Comparison of ENCODE assay signal across 1 cellular context in genomic region chr11:61334434-61335354, GRCh38.
A peak's percentile ranks its signal among the peaks of the same experiment; 100 is the strongest.
TF ChIP-seq lines count a peak whose summit lies in the region.

No MANE protein-coding gene starts in this region.

TF ChIP-seq in HepG2, 621 proteins besides CTCF, POLR2A, EP300 and RAD21 (continues in another document):
- no peak for TF ChIP-seq ZNF260 (CRISPR knock-in tag; IDR thresholded peaks at IDR 0.05; ENCODE audit: borderline replicate concordance, low read depth)
- TF ChIP-seq ARID3A (IDR thresholded peaks at IDR 0.05; ENCODE audit: low read depth, low read length): no peak
- TF ChIP-seq ETV6 (CRISPR knock-in tag; conservative IDR thresholded peaks at IDR 0.05): no peak
- TF ChIP-seq SIN3B (IDR thresholded peaks at IDR 0.05; ENCODE audit: low read length): no peak
- TF ChIP-seq ZC3H13 (CRISPR knock-in tag; IDR thresholded peaks at IDR 0.05): 0 out of 2 replicates have a peak, but pooled peaks have one; percentile 68
- 0 out of 2 replicates have a peak, but pooled peaks have one; percentile 44 for TF ChIP-seq ZNF589 (CRISPR knock-in tag; conservative IDR thresholded peaks at IDR 0.05)
- TF ChIP-seq CREBL2 (CRISPR knock-in tag; IDR thresholded peaks at IDR 0.05; ENCODE audit: borderline replicate concordance): no peak
- no peak for TF ChIP-seq ZNF883 (CRISPR knock-in tag; IDR thresholded peaks at IDR 0.05; ENCODE audit: not compliant biosample characterization)
- TF ChIP-seq PBX3 (CRISPR knock-in tag; IDR thresholded peaks at IDR 0.05; ENCODE audit: borderline replicate concordance): no peak
- peak; percentile 44; the same call in 1 of the 2 replicates for TF ChIP-seq CREM (IDR thresholded peaks at IDR 0.05)
- TF ChIP-seq CREM (CRISPR knock-in tag; IDR thresholded peaks at IDR 0.05): no peak
- no peak for TF ChIP-seq CBX2 (IDR thresholded peaks at IDR 0.05; ENCODE audit: low read depth, low read length)
- TF ChIP-seq CBX2 (CRISPR knock-in tag; IDR thresholded peaks at IDR 0.05; ENCODE audit: low read depth): no peak
- TF ChIP-seq ZNF761 (CRISPR knock-in tag; conservative IDR thresholded peaks at IDR 0.05): no peak
- TF ChIP-seq MLX (CRISPR knock-in tag; IDR thresholded peaks at IDR 0.05): peak; percentile 94
- TF ChIP-seq ZNF263 (CRISPR knock-in tag; IDR thresholded peaks at IDR 0.05): no peak
- peak; percentile 68; the same call in 1 of the 2 replicates for TF ChIP-seq TGIF2 (CRISPR knock-in tag; IDR thresholded peaks at IDR 0.05)
- TF ChIP-seq REL (CRISPR knock-in tag; conservative IDR thresholded peaks at IDR 0.05): no peak
- no peak for TF ChIP-seq TEAD2 (CRISPR knock-in tag; IDR thresholded peaks at IDR 0.05)
- TF ChIP-seq ZKSCAN8 (CRISPR knock-in tag; IDR thresholded peaks at IDR 0.05; ENCODE audit: borderline replicate concordance): 0 out of 2 replicates have a peak, but pooled peaks have one; percentile 61
- no peak; the same call in 1 of the 2 replicates for TF ChIP-seq ZNF747 (CRISPR knock-in tag; IDR thresholded peaks at IDR 0.05; ENCODE audit: borderline replicate concordance)
- peak; percentile 57 for TF ChIP-seq FOXA3 (CRISPR knock-in tag; IDR thresholded peaks at IDR 0.05)
- peak; percentile 74 for TF ChIP-seq GATAD2A (CRISPR knock-in tag; IDR thresholded peaks at IDR 0.05)
- no peak for TF ChIP-seq ZSCAN31 (CRISPR knock-in tag; IDR thresholded peaks at IDR 0.05; ENCODE audit: low read depth)
- peak; percentile 66 for TF ChIP-seq ZNF580 (CRISPR knock-in tag; IDR thresholded peaks at IDR 0.05; ENCODE audit: borderline replicate concordance, low read depth)
- TF ChIP-seq E2F5 (CRISPR knock-in tag; conservative IDR thresholded peaks at IDR 0.05): no peak
- TF ChIP-seq ARNT (IDR thresholded peaks at IDR 0.05): no peak
- TF ChIP-seq PBX2 (CRISPR knock-in tag; IDR thresholded peaks at IDR 0.05): no peak
- no peak for TF ChIP-seq NONO (IDR thresholded peaks at IDR 0.05)
- peak; percentile 86 for TF ChIP-seq NONO (CRISPR knock-in tag; conservative IDR thresholded peaks at IDR 0.05)
- TF ChIP-seq ZNF678 (CRISPR knock-in tag; IDR thresholded peaks at IDR 0.05): no peak
- no peak for TF ChIP-seq PLRG1 (conservative IDR thresholded peaks at IDR 0.05)
- TF ChIP-seq ZNF30 (CRISPR knock-in tag; IDR thresholded peaks at IDR 0.05): no peak; the same call in 1 of the 2 replicates
- no peak for TF ChIP-seq ZBTB49 (CRISPR knock-in tag; IDR thresholded peaks at IDR 0.05; ENCODE audit: borderline replicate concordance)
- no peak for TF ChIP-seq FUBP1 (CRISPR knock-in tag; IDR thresholded peaks at IDR 0.05; ENCODE audit: borderline replicate concordance)
- no peak for TF ChIP-seq ZNF576 (CRISPR knock-in tag; IDR thresholded peaks at IDR 0.05)
- no peak for TF ChIP-seq ZNF367 (CRISPR knock-in tag; IDR thresholded peaks at IDR 0.05; ENCODE audit: borderline replicate concordance)
- peak; percentile 40; the same call in 1 of the 2 replicates for TF ChIP-seq ZNF205 (CRISPR knock-in tag; IDR thresholded peaks at IDR 0.05)
- 0 out of 2 replicates have a peak, but pooled peaks have one; percentile 62 for TF ChIP-seq ZNF510 (CRISPR knock-in tag; IDR thresholded peaks at IDR 0.05; ENCODE audit: low read depth)
- no peak for TF ChIP-seq NPAS2 (CRISPR knock-in tag; IDR thresholded peaks at IDR 0.05; ENCODE audit: borderline replicate concordance)
- no peak; the same call in 1 of the 2 replicates for TF ChIP-seq ZNF441 (CRISPR knock-in tag; IDR thresholded peaks at IDR 0.05; ENCODE audit: borderline replicate concordance)
- no peak for TF ChIP-seq ZFP62 (CRISPR knock-in tag; IDR thresholded peaks at IDR 0.05)
- TF ChIP-seq MAFF (IDR thresholded peaks at IDR 0.05; ENCODE audit: low read depth, low read length): no peak
- TF ChIP-seq SNAPC2 (CRISPR knock-in tag; IDR thresholded peaks at IDR 0.05): no peak
- TF ChIP-seq FOXO4 (CRISPR knock-in tag; conservative IDR thresholded peaks at IDR 0.05): no peak
- no peak for TF ChIP-seq MXD1 (CRISPR knock-in tag; IDR thresholded peaks at IDR 0.05)
- no peak for TF ChIP-seq ZSCAN25 (CRISPR knock-in tag; IDR thresholded peaks at IDR 0.05)
- TF ChIP-seq NFKB2 (CRISPR knock-in tag; IDR thresholded peaks at IDR 0.05; ENCODE audit: borderline replicate concordance): no peak
- no peak for TF ChIP-seq NFE2 (CRISPR knock-in tag; IDR thresholded peaks at IDR 0.05)
- TF ChIP-seq CBX1 (IDR thresholded peaks at IDR 0.05; ENCODE audit: low read depth): no peak
- TF ChIP-seq TFDP2 (CRISPR knock-in tag; IDR thresholded peaks at IDR 0.05): no peak
- no peak for TF ChIP-seq FOXM1 (CRISPR knock-in tag; IDR thresholded peaks at IDR 0.05)
- peak; percentile 81 for TF ChIP-seq TBX2 (CRISPR knock-in tag; IDR thresholded peaks at IDR 0.05; ENCODE audit: borderline replicate concordance)
